11 cellular contexts compared by ENCODE assay signal in genomic region chr15:78265752-78266224, GRCh38. TPM values are rescaled to one million over a fixed set of nuclear protein-coding genes. Genes with fewer than 3 reads are reported as not detected.
DNase-seq lines count a peak whose midpoint lies in the region; ATAC-seq and TF ChIP-seq lines count a peak whose summit lies in the region.
"Had no signal": no experiment of that assay in that cellular context is flagged by ENCODE, and none has a peak within 500 bp of the region (broad histone marks: within the 10 kb centered on the region; RNA-seq: fewer than 3 reads in every experiment).

No MANE protein-coding gene starts in this region.

- DNase-seq in CD4-positive, alpha-beta memory T cell = peak in 1 of 5 donors; percentile 10
- peak; percentile 57 for DNase-seq in RWPE1 (ENCODE audit: low spot score)
- DNase-seq in naive B cell = no peak
- DNase-seq in HuH-7.5 (ENCODE audit: low spot score) = no peak
- DNase-seq in iPS-NIHi11 (ENCODE audit: low spot score) = no peak
- DNase-seq in H7 = no peak
- DNase-seq: amniotic stem cell, NCI-H748 treated with DMSO at 0.1 percent for 48 hours had no signal

- no peak overlapping the region for H3K27ac ChIP-seq in CD4-positive, alpha-beta memory T cell (ENCODE audit: low read depth, low read length)
- no peak overlapping the region for H3K27ac ChIP-seq in RWPE1

- peak overlapping the region in 6 of 7 donors; percentile 87 to 95 (median 91) for H3K27ac Mint-ChIP-seq in CD4-positive, alpha-beta memory T cell
- H3K27ac Mint-ChIP-seq in naive B cell = peak overlapping the region in 2 of 6 donors; percentile 52 to 81

- ATAC-seq in naive B cell (ENCODE audit: low read depth in 2 of 2) = no peak
- ATAC-seq in HG03354 (IDR thresholded peaks at IDR 0.05; ENCODE audit: poor library complexity, severe bottlenecking, unreplicated experiment) = no peak

- H3K9me3 Mint-ChIP-seq in CD4-positive, alpha-beta memory T cell = no peaks in the 10 kb centered on the region
- H3K9me3 Mint-ChIP-seq in naive B cell = no peaks in the 10 kb centered on the region

- no peaks in the 10 kb centered on the region for H3K27me3 ChIP-seq in CD4-positive, alpha-beta memory T cell (ENCODE audit: insufficient read depth, low read length)
- H3K27me3 ChIP-seq in endocrine pancreas (ENCODE audit: control insufficient read depth, insufficient read depth, low read length) (no peaks in the 10 kb centered on the region), H7 (ENCODE audit: control insufficient read depth, insufficient read depth, low read length) (no peaks in the 10 kb centered on the region)

- peaks cover 21 to 34% (median 26%) of the 10 kb centered on the region in 4 donors for H3K4me1 Mint-ChIP-seq in CD4-positive, alpha-beta memory T cell
- H3K4me1 Mint-ChIP-seq in naive B cell = peaks cover 4 to 18% (median 16%) of the 10 kb centered on the region in 3 donors

- peak overlapping the region; percentile 88 to 94 (median 89) for H3K4me3 Mint-ChIP-seq in CD4-positive, alpha-beta memory T cell
- peak overlapping the region in 7 of 8 donors; percentile 58 to 91 (median 82) for H3K4me3 Mint-ChIP-seq in naive B cell

- CTCF ChIA-PET in CD4-positive, alpha-beta memory T cell (lab: Charles Lee; ENCODE audit: partially characterized antibody) = interaction anchor here (1.2 to 3.2 kb wide), 9 partner anchors 12 to 162 kb away, joined by 3 to 14 read pairs (median 5); partner anchors contain the start of gene SKIC8
- CTCF ChIA-PET in RWPE1 (lab: Yijun Ruan, JAX) = interaction anchor here (0.6 to 1.0 kb wide), 3 partner anchors 14 to 240 kb away, joined by 3 to 5 read pairs (median 3); no protein-coding TSS in a partner anchor

- peaks cover 22% of the 10 kb centered on the region for H3K4me1 ChIP-seq in CD4-positive, alpha-beta memory T cell (ENCODE audit: insufficient read depth, low read length)
- peaks cover 6% of the 10 kb centered on the region for H3K4me1 ChIP-seq in endocrine pancreas (ENCODE audit: control insufficient read depth, insufficient read depth, low read length)

- H3K9ac ChIP-seq in endocrine pancreas (ENCODE audit: control insufficient read depth, insufficient read depth, low read length) = peak overlapping the region; percentile 22

- intact Hi-C loops in CD4-positive, alpha-beta memory T cell (cut with micrococcal nuclease) = no loop called here

- no peak overlapping the region for H3K4me3 ChIP-seq in CD4-positive, alpha-beta memory T cell (ENCODE audit: low read length in 2 of 2)
- H3K4me3 ChIP-seq in endocrine pancreas (ENCODE audit: control insufficient read depth, insufficient read depth, low read length) = peak overlapping the region; percentile 84
- H3K4me3 ChIP-seq in H7 (ENCODE audit: insufficient read depth, low read depth, low read length) = no peak overlapping the region

- H3K36me3 Mint-ChIP-seq in CD4-positive, alpha-beta memory T cell = peaks cover 3 to 4% of the 10 kb centered on the region in 2 donors
- H3K36me3 Mint-ChIP-seq in naive B cell = no peaks in the 10 kb centered on the region

- TF ChIP-seq CTCF in RWPE1 (conservative IDR thresholded peaks at IDR 0.05; ENCODE audit: low read depth) = no peak

- POLR2A ChIA-PET in CD4-positive, alpha-beta memory T cell (lab: Charles Lee; ENCODE audit: partially characterized antibody) = interaction anchor here (1.0 to 3.8 kb wide), 7 partner anchors 8 to 275 kb away, joined by 3 to 47 read pairs (median 8); partner anchors contain the start of genes IDH3A, IREB2, PSMA4 and SKIC8
- POLR2A ChIA-PET in RWPE1 (lab: Yijun Ruan, JAX; ENCODE audit: low non-redundant PET) = no interaction called here

- H3K9me3 ChIP-seq in CD4-positive, alpha-beta memory T cell (ENCODE audit: control insufficient read depth in 1 of 2, low read length in 2 of 2) = no peaks in the 10 kb centered on the region
- H3K9me3 ChIP-seq in endocrine pancreas (ENCODE audit: control insufficient read depth, low read length) = no peaks in the 10 kb centered on the region

- no peaks in the 10 kb centered on the region for H3K27me3 Mint-ChIP-seq in CD4-positive, alpha-beta memory T cell
- H3K27me3 Mint-ChIP-seq in naive B cell = no peaks in the 10 kb centered on the region

- H3K36me3 ChIP-seq in CD4-positive, alpha-beta memory T cell (ENCODE audit: insufficient read depth, low read length) = no peaks in the 10 kb centered on the region
- H3K36me3 ChIP-seq in endocrine pancreas (ENCODE audit: control insufficient read depth, insufficient read depth, low read length) = no peaks in the 10 kb centered on the region
- no peaks in the 10 kb centered on the region for H3K36me3 ChIP-seq in H7 (replicated peaks; ENCODE audit: control insufficient read depth, insufficient read depth, low read length)

RNA-seq across cellular contexts. Expression of gene DNAJA4, which starts 1.4 kb away (rescaled TPM):
- 10 to 100 TPM; 31.5 to 32.8 TPM for total RNA-seq in CD4-positive, alpha-beta memory T cell
- polyA plus RNA-seq in CD4-positive, alpha-beta memory T cell = 10 to 100 TPM in 1 of 2 donors, 1 to 10 TPM in 1; 7.8 to 12.0 TPM
- polyA plus RNA-seq in naive B cell (ENCODE audit: low read depth in 6 of 6) = 1 to 10 TPM; 3.1 to 5.3 (median 4.3) TPM
- 0.03 and 0.11 TPM in 2 replicates for total RNA-seq in H7 (2014; rRNA removed; shearing (Covaris generic))

RNA-seq across cellular contexts. Expression of gene ACSBG1, which starts 31.4 kb away (rescaled TPM):
- not detected for total RNA-seq in CD4-positive, alpha-beta memory T cell
- not detected for polyA plus RNA-seq in CD4-positive, alpha-beta memory T cell
- under 1 TPM in 3 of 6 donors, not detected in 3; 0.06 to 0.17 (median 0.15) TPM for polyA plus RNA-seq in naive B cell (ENCODE audit: low read depth in 6 of 6)
- 2.7 and 3.9 TPM in 2 replicates for total RNA-seq in H7 (2014; rRNA removed; shearing (Covaris generic))
- total RNA-seq: pulmonary artery endothelial cell had no signal

RNA-seq across cellular contexts. Expression of gene SKIC8, which starts 33.6 kb away (rescaled TPM):
- total RNA-seq in CD4-positive, alpha-beta memory T cell = 10 to 100 TPM; 43.6 to 45.5 TPM
- 100 to 1,000 TPM in 1 of 2 donors, 10 to 100 TPM in 1; 77.7 to 145 TPM for polyA plus RNA-seq in CD4-positive, alpha-beta memory T cell
- polyA plus RNA-seq in naive B cell (ENCODE audit: low read depth in 6 of 6) = 100 to 1,000 TPM in 1 of 6 donors, 10 to 100 TPM in 5; 60.8 to 107 (median 72.6) TPM
- 64.0 and 87.1 TPM in 2 replicates for total RNA-seq in H7 (2014; rRNA removed; shearing (Covaris generic))

Comparison
In these comparisons a context has a peak if more than half of its experiments do, and no peak if none do; other contexts are left out.
1. RNA of gene DNAJA4, which starts 1.4 kb away (total RNA-seq): 31.5 to 32.8 TPM in CD4-positive, alpha-beta memory T cell; 0.03 to 0.11 TPM in H7; every median in the first group is over 10 times any median in the second.